ENCODE assay signal across 31 cellular contexts in the genomic region with DNA sequence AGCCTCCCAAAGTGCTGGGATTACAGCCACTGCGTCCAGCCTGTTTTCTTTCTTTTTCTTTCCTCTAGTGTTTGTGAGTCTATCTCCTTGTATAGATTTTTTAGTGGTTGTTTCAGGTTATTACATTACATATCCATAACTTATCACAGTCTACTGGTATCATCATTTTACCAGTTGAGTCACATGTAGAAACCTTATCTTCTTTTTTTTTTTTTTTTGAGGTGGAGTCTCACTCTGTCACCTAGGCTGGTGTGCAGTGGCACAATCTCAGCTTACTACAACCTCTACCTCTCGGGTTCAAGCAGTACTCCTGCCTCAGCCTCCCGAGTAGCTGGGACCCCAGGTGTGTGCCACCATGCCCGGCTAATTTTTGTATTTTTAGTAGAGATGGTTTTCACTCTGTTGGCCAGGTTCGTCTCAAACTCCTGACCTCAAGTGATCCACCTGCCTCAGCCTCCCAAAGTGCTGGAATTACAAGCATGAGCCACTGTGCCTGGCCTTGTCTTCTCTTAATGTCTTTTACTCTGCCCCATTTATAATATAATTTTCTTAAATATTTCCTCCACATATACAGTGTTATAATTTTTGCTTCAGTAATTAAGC. TPM values are rescaled to one million over a fixed set of nuclear protein-coding genes. Genes with fewer than 3 reads are reported as not detected.
"Had no signal": no experiment of that assay in that cellular context is flagged by ENCODE, and none has a peak within 500 bp of the region (broad histone marks: within the 10 kb centered on the region; RNA-seq: fewer than 3 reads in every experiment).

No MANE protein-coding gene starts in this region.

- H3K27ac Mint-ChIP-seq: activated CD4-positive, alpha-beta memory T cell treated with anti-CD3 and anti-CD28 coated beads, Interleukin-2, amount 10 ng/mL, durations not matched to agents 7 days and 5 days; activated naive CD8-positive, alpha-beta T cell treated with anti-CD3 and anti-CD28 coated beads for 36 hours; IgD-negative memory B cell; WTC11 had no signal

- DNase-seq: activated CD4-positive, alpha-beta memory T cell treated with anti-CD3 and anti-CD28 coated beads, Interleukin-2, amount 10 ng/mL, durations not matched to agents 7 days and 5 days; activated CD8-positive, alpha-beta memory T cell treated with anti-CD3 and anti-CD28 coated beads for 24 hours; activated CD8-positive, alpha-beta memory T cell treated with anti-CD3 and anti-CD28 coated beads, Interleukin-2, amount 10 ng/mL, durations not matched to agents 7 days and 5 days; activated CD8-positive, alpha-beta memory T cell treated with anti-CD3 and anti-CD28 coated beads, Interleukin-2, amount 50 U/mL, for 48 hours; activated naive CD4-positive, alpha-beta T cell; activated naive CD4-positive, alpha-beta T cell treated with anti-CD3 and anti-CD28 coated beads, Interleukin-2, amount 50 U/mL, for 16 hours; activated naive CD8-positive, alpha-beta T cell treated with anti-CD3 and anti-CD28 coated beads for 36 hours; activated T-cell treated with anti-CD3 and anti-CD28 coated beads, Interleukin-2, amount 50 U/mL, for 1 hour; amniotic stem cell; aorta; Kasumi-1; KG1; MG63; NCI-H1048; NCI-H1105 treated with DMSO at 0.1 percent for 48 hours; NCI-H1436; NCI-H1694; NCI-H1930; NCI-H2081 treated with DMSO at 0.1 percent for 48 hours; NCI-H226; NCI-H446 treated with DMSO at 0.1 percent for 48 hours; NCI-H524; NCI-H69; NCI-H82; SHP77; SJCRH30 had no signal

- H3K27ac ChIP-seq: cardiac muscle cell, SJCRH30, SK-N-MC had no signal

- H3K4me1 Mint-ChIP-seq: WTC11 had no signal

- H3K4me3 Mint-ChIP-seq: activated CD4-positive, alpha-beta memory T cell treated with anti-CD3 and anti-CD28 coated beads, Interleukin-2, amount 10 ng/mL, durations not matched to agents 7 days and 5 days; activated CD8-positive, alpha-beta memory T cell treated with anti-CD3 and anti-CD28 coated beads, Interleukin-2, amount 10 ng/mL, durations not matched to agents 7 days and 5 days; activated naive CD8-positive, alpha-beta T cell treated with anti-CD3 and anti-CD28 coated beads for 36 hours; IgD-negative memory B cell; WTC11 had no signal

- H3K36me3 Mint-ChIP-seq: IgD-negative memory B cell had no signal

- H3K27me3 Mint-ChIP-seq: activated CD4-positive, alpha-beta memory T cell treated with anti-CD3 and anti-CD28 coated beads, Interleukin-2, amount 10 ng/mL, durations not matched to agents 7 days and 5 days; activated CD8-positive, alpha-beta memory T cell treated with anti-CD3 and anti-CD28 coated beads, Interleukin-2, amount 10 ng/mL, durations not matched to agents 7 days and 5 days; activated naive CD8-positive, alpha-beta T cell treated with anti-CD3 and anti-CD28 coated beads for 36 hours; IgD-negative memory B cell had no signal

- H3K9me3 Mint-ChIP-seq: activated CD4-positive, alpha-beta memory T cell treated with anti-CD3 and anti-CD28 coated beads, Interleukin-2, amount 10 ng/mL, durations not matched to agents 7 days and 5 days; activated naive CD8-positive, alpha-beta T cell treated with anti-CD3 and anti-CD28 coated beads for 36 hours; IgD-negative memory B cell; WTC11 had no signal

RNA-seq across cellular contexts. Expression of gene CLDN5, which starts 33.5 kb away (rescaled TPM):
- total RNA-seq: activated CD8-positive, alpha-beta memory T cell treated with anti-CD3 and anti-CD28 coated beads, Interleukin-2, amount 10 ng/mL, durations not matched to agents 7 days and 5 days; activated naive CD8-positive, alpha-beta T cell treated with anti-CD3 and anti-CD28 coated beads for 36 hours; RPMI7951 had no signal
